23 cellular contexts compared by ENCODE assay signal in the genomic region with DNA sequence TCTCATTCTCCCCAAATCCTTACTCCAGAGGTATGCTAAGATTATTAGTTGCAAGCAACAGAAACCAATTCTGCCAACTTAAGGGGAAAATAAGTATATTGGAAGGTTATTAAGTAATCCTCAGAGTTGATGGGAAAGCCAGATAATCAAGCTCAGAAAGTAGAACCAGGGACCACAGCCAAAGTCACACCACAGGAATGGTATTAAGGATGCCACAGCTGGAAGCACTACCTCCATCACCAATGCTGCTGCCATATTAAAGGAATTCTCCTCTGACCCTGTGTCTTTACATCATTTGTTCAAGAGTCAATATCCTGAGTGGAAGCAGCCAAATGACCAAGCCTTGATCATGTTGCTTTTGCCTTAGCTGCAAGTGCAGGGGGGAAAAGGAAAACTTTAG. TPM values are rescaled to one million over a fixed set of nuclear protein-coding genes. Genes with fewer than 3 reads are reported as not detected.
"Had no signal": no experiment of that assay in that cellular context is flagged by ENCODE, and none has a peak within 500 bp of the region (broad histone marks: within the 10 kb centered on the region; RNA-seq: fewer than 3 reads in every experiment).

No MANE protein-coding gene starts in this region.

- H3K27me3 ChIP-seq: breast epithelium, heart left ventricle, right atrium auricular region, upper lobe of left lung had no signal

- H3K4me1 ChIP-seq: breast epithelium, heart left ventricle, prostate gland, right atrium auricular region, upper lobe of left lung had no signal

- H3K9me3 ChIP-seq: breast epithelium, heart left ventricle, prostate gland, right atrium auricular region, thoracic aorta, upper lobe of left lung had no signal

- H3K4me3 ChIP-seq: breast epithelium, heart left ventricle, prostate gland, right atrium auricular region, thoracic aorta, upper lobe of left lung had no signal

- H3K36me3 ChIP-seq: breast epithelium, prostate gland, right atrium auricular region, thoracic aorta had no signal

- H3K27ac ChIP-seq: breast epithelium, heart left ventricle, prostate gland, right atrium auricular region, thoracic aorta, upper lobe of left lung, WERI-Rb-1 had no signal

- DNase-seq: activated CD4-positive, alpha-beta T cell treated with anti-CD3 and anti-CD28 coated beads, Interleukin-2, amount 50 U/mL, for 1 hour; activated CD4-positive, CD25-positive, alpha-beta regulatory T cell treated with anti-CD3 and anti-CD28 coated beads, Interleukin-2, amount 50 U/mL, for 72 hours; activated CD8-positive, alpha-beta T cell treated with anti-CD3 and anti-CD28 coated beads, Interleukin-2, amount 10 ng/mL, durations not matched to agents 7 days and 5 days; activated gamma-delta T cell treated with Interleukin-2 at 50 U/mL for 16 hours; activated T-cell treated with anti-CD3 and anti-CD28 coated beads, Interleukin-2, amount 50 U/mL, for 1 hour; anterior cingulate cortex; cerebellar nuclear complex; effector CD8-positive, alpha-beta T cell; erythroblast; heart left ventricle; left ventricle myocardium superior; mammary epithelial cell; midbrain; natural killer cell; stimulated activated CD4-positive, alpha-beta T cell treated with anti-CD3 and anti-CD28 coated beads, Interleukin-4, amount 100 ng/mL, for 24 hours; stimulated activated naive CD4-positive, alpha-beta T cell treated with Interleukin-2 at 50 U/mL for 16 hours; upper lobe of left lung; WERI-Rb-1 had no signal

RNA-seq across cellular contexts. Expression of a gene that starts 44.8 kb away (rescaled TPM):
- total RNA-seq: activated CD8-positive, alpha-beta T cell treated with anti-CD3 and anti-CD28 coated beads, Interleukin-2, amount 10 ng/mL, durations not matched to agents 7 days and 5 days; T-helper 2 cell treated with Interferon-gamma antibody and Interleukin-4, amounts not matched to agents 100 ng/mL and 5 ng/mL, for 36 hours had no signal
